In genomic region chr2:103174711-103175110, GRCh38 we compare ENCODE assay signal across 18 cellular contexts.
"Had no signal": no experiment of that assay in that cellular context is flagged by ENCODE, and none has a peak within 500 bp of the region (broad histone marks: within the 10 kb centered on the region; RNA-seq: fewer than 3 reads in every experiment).

No MANE protein-coding gene starts in this region.

- H3K9me3 ChIP-seq: body of pancreas, left ventricle myocardium inferior, right atrium auricular region, tibial nerve, vagina had no signal

- H3K4me3 Mint-ChIP-seq: activated naive CD4-positive, alpha-beta T cell treated with anti-CD3 and anti-CD28 coated beads for 36 hours; central memory CD8-positive, alpha-beta T cell; memory B cell; natural killer cell; stimulated activated naive B cell treated with anti-CD40 and anti-IgM and Interleukin-4, amounts not matched to agents 10 μg/mL and 1 μg/mL and 100 μg/mL, for 72 hours had no signal

- H3K27me3 ChIP-seq: body of pancreas, foreskin keratinocyte, right atrium auricular region, tibial nerve, vagina had no signal

- H3K36me3 Mint-ChIP-seq: memory B cell; natural killer cell; stimulated activated naive B cell treated with anti-CD40 and anti-IgM and Interleukin-4, amounts not matched to agents 10 μg/mL and 1 μg/mL and 100 μg/mL, for 72 hours had no signal

- H3K27ac Mint-ChIP-seq: activated naive CD4-positive, alpha-beta T cell treated with anti-CD3 and anti-CD28 coated beads for 36 hours; memory B cell; stimulated activated naive B cell treated with anti-CD40 and anti-IgM and Interleukin-4, amounts not matched to agents 10 μg/mL and 1 μg/mL and 100 μg/mL, for 72 hours had no signal

- H3K4me3 ChIP-seq: body of pancreas, left ventricle myocardium inferior, right atrium auricular region, tibial nerve, vagina had no signal

- H3K36me3 ChIP-seq: left ventricle myocardium inferior, right atrium auricular region, tibial nerve, vagina had no signal

- H3K27ac ChIP-seq: body of pancreas, foreskin keratinocyte, left ventricle myocardium inferior, right atrium auricular region, tibial nerve, vagina had no signal

- H3K4me1 Mint-ChIP-seq: central memory CD8-positive, alpha-beta T cell; memory B cell; stimulated activated naive B cell treated with anti-CD40 and anti-IgM and Interleukin-4, amounts not matched to agents 10 μg/mL and 1 μg/mL and 100 μg/mL, for 72 hours had no signal

- H3K27me3 Mint-ChIP-seq: central memory CD8-positive, alpha-beta T cell; stimulated activated naive B cell treated with anti-CD40 and anti-IgM and Interleukin-4, amounts not matched to agents 10 μg/mL and 1 μg/mL and 100 μg/mL, for 72 hours had no signal

- DNase-seq: activated naive CD4-positive, alpha-beta T cell treated with anti-CD3 and anti-CD28 coated beads for 36 hours; activated T-cell treated with anti-CD3 and anti-CD28 coated beads for 4 hours; body of pancreas; cortex of kidney; effector CD8-positive, alpha-beta T cell; left ventricle myocardium inferior; natural killer cell; posterior cingulate gyrus; stimulated activated CD4-positive, alpha-beta T cell treated with anti-CD3 and anti-CD28 coated beads, Interleukin-15, amount 100 ng/mL, for 24 hours; stimulated activated CD4-positive, alpha-beta T cell treated with anti-CD3 and anti-CD28 coated beads, Interleukin-4, amount 100 ng/mL, for 1 hour; stimulated activated naive B cell treated with anti-CD40 and anti-IgM and Interleukin-4, amounts not matched to agents 10 μg/mL and 1 μg/mL and 100 μg/mL, for 72 hours; T-helper 9 cell had no signal

- H3K4me1 ChIP-seq: body of pancreas, foreskin keratinocyte, left ventricle myocardium inferior, right atrium auricular region, tibial nerve, vagina had no signal

- ATAC-seq: body of pancreas; foreskin keratinocyte; stimulated activated naive B cell treated with anti-CD40 and anti-IgM and Interleukin-4, amounts not matched to agents 10 μg/mL and 1 μg/mL and 100 μg/mL, for 72 hours had no signal
